ENCODE assay signal across 8 cellular contexts in the genomic region with DNA sequence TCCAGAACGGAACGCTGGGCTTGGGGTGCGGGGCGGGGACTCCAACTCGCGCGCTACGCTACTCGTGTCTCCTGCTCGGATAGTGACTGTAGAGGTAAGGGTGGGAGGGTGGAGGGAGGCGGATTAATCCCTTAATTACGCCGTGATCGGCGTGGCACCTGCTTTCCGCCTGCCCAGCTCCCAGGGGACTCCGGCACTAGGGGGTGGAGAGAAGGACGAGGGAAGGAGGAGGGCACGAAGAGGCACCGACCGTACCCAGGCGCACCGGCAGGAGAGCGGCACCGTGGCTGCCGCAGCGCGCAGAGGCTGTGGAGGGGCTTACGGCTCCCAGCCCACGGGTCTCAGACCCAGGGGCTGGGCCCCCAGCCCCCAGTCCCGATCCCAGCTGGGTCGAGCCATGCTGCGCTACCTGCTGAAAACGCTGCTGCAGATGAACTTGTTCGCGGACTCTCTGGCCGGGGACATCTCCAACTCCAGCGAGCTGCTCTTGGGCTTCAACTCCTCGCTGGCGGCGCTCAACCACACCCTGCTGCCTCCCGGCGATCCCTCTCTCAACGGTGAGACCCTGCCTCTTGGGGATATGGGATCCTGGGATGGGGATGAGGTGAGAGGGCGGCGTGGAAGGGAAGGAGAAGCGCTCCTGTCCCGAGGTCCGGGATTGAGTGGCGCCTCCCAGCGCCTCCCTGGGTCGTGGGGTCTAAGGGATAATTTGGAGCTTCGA. TPM values are rescaled to one million over a fixed set of nuclear protein-coding genes. Genes with fewer than 3 reads are reported as not detected.
DNase-seq lines count a peak whose midpoint lies in the region; ATAC-seq, FAIRE-seq and TF ChIP-seq lines count a peak whose summit lies in the region.

A gene with protein sequence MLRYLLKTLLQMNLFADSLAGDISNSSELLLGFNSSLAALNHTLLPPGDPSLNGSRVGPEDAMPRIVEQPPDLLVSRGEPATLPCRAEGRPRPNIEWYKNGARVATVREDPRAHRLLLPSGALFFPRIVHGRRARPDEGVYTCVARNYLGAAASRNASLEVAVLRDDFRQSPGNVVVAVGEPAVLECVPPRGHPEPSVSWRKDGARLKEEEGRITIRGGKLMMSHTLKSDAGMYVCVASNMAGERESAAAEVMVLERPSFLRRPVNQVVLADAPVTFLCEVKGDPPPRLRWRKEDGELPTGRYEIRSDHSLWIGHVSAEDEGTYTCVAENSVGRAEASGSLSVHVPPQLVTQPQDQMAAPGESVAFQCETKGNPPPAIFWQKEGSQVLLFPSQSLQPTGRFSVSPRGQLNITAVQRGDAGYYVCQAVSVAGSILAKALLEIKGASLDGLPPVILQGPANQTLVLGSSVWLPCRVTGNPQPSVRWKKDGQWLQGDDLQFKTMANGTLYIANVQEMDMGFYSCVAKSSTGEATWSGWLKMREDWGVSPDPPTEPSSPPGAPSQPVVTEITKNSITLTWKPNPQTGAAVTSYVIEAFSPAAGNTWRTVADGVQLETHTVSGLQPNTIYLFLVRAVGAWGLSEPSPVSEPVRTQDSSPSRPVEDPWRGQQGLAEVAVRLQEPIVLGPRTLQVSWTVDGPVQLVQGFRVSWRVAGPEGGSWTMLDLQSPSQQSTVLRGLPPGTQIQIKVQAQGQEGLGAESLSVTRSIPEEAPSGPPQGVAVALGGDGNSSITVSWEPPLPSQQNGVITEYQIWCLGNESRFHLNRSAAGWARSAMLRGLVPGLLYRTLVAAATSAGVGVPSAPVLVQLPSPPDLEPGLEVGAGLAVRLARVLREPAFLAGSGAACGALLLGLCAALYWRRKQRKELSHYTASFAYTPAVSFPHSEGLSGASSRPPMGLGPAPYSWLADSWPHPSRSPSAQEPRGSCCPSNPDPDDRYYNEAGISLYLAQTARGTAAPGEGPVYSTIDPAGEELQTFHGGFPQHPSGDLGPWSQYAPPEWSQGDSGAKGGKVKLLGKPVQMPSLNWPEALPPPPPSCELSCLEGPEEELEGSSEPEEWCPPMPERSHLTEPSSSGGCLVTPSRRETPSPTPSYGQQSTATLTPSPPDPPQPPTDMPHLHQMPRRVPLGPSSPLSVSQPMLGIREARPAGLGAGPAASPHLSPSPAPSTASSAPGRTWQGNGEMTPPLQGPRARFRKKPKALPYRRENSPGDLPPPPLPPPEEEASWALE (N-terminal part only) (plus strand): TSS at position 252 of the 721 bp plus-strand sequence. CDS start 146 bp downstream, at position 398.

- peaks cover 0 to 14% of the 10 kb centered on the region in 2 donors for H3K36me3 Mint-ChIP-seq in activated naive CD4-positive, alpha-beta T cell treated with anti-CD3 and anti-CD28 coated beads, Interleukin-2, amount 50 U/mL, for 72 hours
- peaks cover 3% of the 10 kb centered on the region for H3K36me3 Mint-ChIP-seq in type B pancreatic cell

- no peaks in the 10 kb centered on the region for H3K36me3 ChIP-seq in HepG2 (replicated peaks in 1 of 2; ENCODE audit: control insufficient read depth in 1 of 2, insufficient read depth in 2 of 2, low read length in 2 of 2)

- H3K27ac ChIP-seq in HepG2 (ENCODE audit: extremely low read length, insufficient read depth, low read length) = no peak within 1 kb of the TSS

- no peaks in the 10 kb centered on the region for H4K20me1 ChIP-seq in HepG2 (ENCODE audit: insufficient read depth, low read length)

- no peak within 1 kb of the TSS for H3K27ac Mint-ChIP-seq in activated naive CD4-positive, alpha-beta T cell treated with anti-CD3 and anti-CD28 coated beads, Interleukin-2, amount 50 U/mL, for 72 hours
- no peak within 1 kb of the TSS for H3K27ac Mint-ChIP-seq in type B pancreatic cell

- no peak for FAIRE-seq in HepG2 (lab: Jason Lieb, UNC)

- WGBS in HepG2 (ENCODE audit: low lambda C conversion rate) = 39% methylated on average over 34 of the region's 53 CpGs

- POLR2A ChIA-PET in HepG2 (lab: Yijun Ruan, JAX) = no interaction called here

- TF ChIP-seq CTCF in HepG2 (CRISPR knock-in tag; IDR thresholded peaks at IDR 0.05) (no peak), type B pancreatic cell (conservative IDR thresholded peaks at IDR 0.05) (no peak)

- in situ Hi-C loops in HepG2 (cut with HindIII; ENCODE audit: extremely low pct_ligation_motif_present, low pct_unique_long_range_greater_than_20kb) = loop anchor here (10.0 kb wide), 3 partner anchors 191 to 461 kb away; a partner anchor contains a TSS

- no peaks in the 10 kb centered on the region for H3K9me3 ChIP-seq in HepG2 (ENCODE audit: low read length)

- H3K4me3 ChIP-seq in HepG2 (replicated peaks in 1 of 3; ENCODE audit: insufficient read depth in 1 of 3, low read depth in 2 of 3, low read length in 3 of 3) = peak within 1 kb of the TSS in 2 of 3 experiments; percentile 33 to 66; a peak in 2 of 6 replicates

- peaks cover 34% of the 10 kb centered on the region for H3K4me1 ChIP-seq in HepG2 (ENCODE audit: insufficient read depth, low read length)

- CTCF ChIA-PET in HepG2 (lab: Yijun Ruan, JAX; ENCODE audit: low intra/inter-chr PET ratio, low total read pairs) = interaction anchor here (1.8 to 2.7 kb wide), 3 partner anchors 28 to 221 kb away, joined by 10 to 18 read pairs (median 12); no protein-coding TSS in a partner anchor

- H3K27me3 ChIP-seq in HepG2 (ENCODE audit: control insufficient read depth in 1 of 2, insufficient read depth in 2 of 2, low read length in 2 of 2) = peaks cover 18 to 79% of the 10 kb centered on the region in 2 experiments; a peak in 4 of 5 replicates

- H3K4me2 ChIP-seq in HepG2 (ENCODE audit: low read depth, low read length) = peak within 1 kb of the TSS; percentile 59

- no peaks in the 10 kb centered on the region for H3K9me3 Mint-ChIP-seq in activated naive CD4-positive, alpha-beta T cell treated with anti-CD3 and anti-CD28 coated beads, Interleukin-2, amount 50 U/mL, for 72 hours
- H3K9me3 Mint-ChIP-seq in type B pancreatic cell = no peaks in the 10 kb centered on the region

- TF ChIP-seq RAD21 in HepG2 (CRISPR knock-in tag; IDR thresholded peaks at IDR 0.05) = no peak

- no peak for TF ChIP-seq POLR2A in HepG2 (IDR thresholded peaks at IDR 0.05; ENCODE audit: insufficient read depth in 1 of 2, low read depth in 2 of 2, low read length in 2 of 2)

- H3K4me1 Mint-ChIP-seq in type B pancreatic cell (ENCODE audit: unreplicated experiment) = peaks cover 24% of the 10 kb centered on the region

- DNase-seq in activated naive CD4-positive, alpha-beta T cell treated with anti-CD3 and anti-CD28 coated beads, Interleukin-2, amount 50 U/mL, for 72 hours (ENCODE audit: low spot score in 2 of 2) = peak in 1 of 2 donors; percentile 40
- no peak for DNase-seq in activated naive CD4-positive, alpha-beta T cell treated with Interleukin-2 at 50 U/mL for 16 hours
- DNase-seq in astrocyte of the hippocampus (ENCODE audit: low read depth, low spot score) (peak; percentile 39), HepG2 (ENCODE audit: low spot score) (no peak), type B pancreatic cell (ENCODE audit: extremely low spot score, unreplicated experiment) (peak; percentile 63), DMS79 treated with DMSO at 0.1 percent for 48 hours (lab: John Stamatoyannopoulos, UW) (no peak)

- H3K79me2 ChIP-seq in HepG2 (ENCODE audit: insufficient read depth, low read length) = no peaks in the 10 kb centered on the region

- peaks cover 99% of the 10 kb centered on the region for H3K27me3 Mint-ChIP-seq in type B pancreatic cell

- BruUV-seq in HepG2 (replicated peaks; lab: Mats Ljungman, UMichigan) = no TSS peak

- TF ChIP-seq EP300 in HepG2 (IDR thresholded peaks at IDR 0.05; ENCODE audit: low read depth in 2 of 2, low read length in 2 of 2) (no peak), HepG2 (CRISPR knock-in tag; IDR thresholded peaks at IDR 0.05; ENCODE audit: borderline replicate concordance) (no peak)

- no peak within 1 kb of the TSS for H2AFZ ChIP-seq in HepG2 (ENCODE audit: low read length)

- no peak for ATAC-seq in activated naive CD4-positive, alpha-beta T cell treated with anti-CD3 and anti-CD28 coated beads, Interleukin-2, amount 50 U/mL, for 72 hours
- ATAC-seq in HepG2 = no peak
- ATAC-seq in HG03354 (IDR thresholded peaks at IDR 0.05; ENCODE audit: poor library complexity, severe bottlenecking, unreplicated experiment) = no peak
- ATAC-seq in GM21737 (IDR thresholded peaks at IDR 0.05; ENCODE audit: unreplicated experiment) = no peak

- H3K4me3 Mint-ChIP-seq in type B pancreatic cell = peak within 1 kb of the TSS; percentile 76

- intact Hi-C loops in HepG2 (cut with micrococcal nuclease; ENCODE audit: unreplicated experiment) = no loop called here

- 0 out of 2 replicates have a peak within 1 kb of the TSS, but pooled peaks have one; percentile 23 for H3K9ac ChIP-seq in HepG2 (ENCODE audit: insufficient read depth, low read depth, low read length)

TF ChIP-seq in HepG2, 621 proteins besides CTCF, POLR2A, EP300 and RAD21 (continues in another document):
- TF ChIP-seq SMAD3 (CRISPR knock-in tag; IDR thresholded peaks at IDR 0.05) (no peak), SNAPC2 (CRISPR knock-in tag; IDR thresholded peaks at IDR 0.05) (no peak)

RNA-seq across cellular contexts. Expression of the gene that starts here (rescaled TPM):
- total RNA-seq in activated naive CD4-positive, alpha-beta T cell treated with anti-CD3 and anti-CD28 coated beads, Interleukin-2, amount 50 U/mL, for 72 hours = 10 to 100 TPM; 18.0 to 24.4 TPM
- total RNA-seq in HepG2 (2016; rRNA removed; fragmentation: Illumina TruSeq; extraction: Trizol) (0.07 TPM in 1 of 2 replicates, not detected in the other), type B pancreatic cell (ENCODE audit: low replicate concordance) (5.5 and 27.4 TPM in 2 replicates)
- not detected in 2 replicates for total RNA-seq in HepG2 (2016; cell fraction: cytosol; rRNA removed; fragmentation: Illumina TruSeq; extraction: Trizol; ENCODE audit: low read depth)
- total RNA-seq in HepG2 (2016; cell fraction: insoluble cytoplasmic fraction; rRNA removed; fragmentation: Illumina TruSeq; extraction: Trizol) = 0.28 TPM in 1 of 2 replicates, not detected in the other
- 0.24 and 0.25 TPM in 2 replicates for total RNA-seq in HepG2 (2016; cell fraction: membrane; rRNA removed; fragmentation: Illumina TruSeq; extraction: Trizol)
- 0.44 and 0.96 TPM in 2 replicates for total RNA-seq in HepG2 (2016; cell fraction: nucleus; rRNA removed; fragmentation: Illumina TruSeq; extraction: Trizol)
- 2.2 and 2.4 TPM in 2 replicates for polyA plus RNA-seq in HepG2 (2011; rRNA removed)
- 0.49 and 2.1 TPM in 2 replicates for polyA plus RNA-seq in HepG2 (2011; cell fraction: cytosol; rRNA removed)
- 10.4 and 24.0 TPM in 2 replicates for polyA plus RNA-seq in HepG2 (2011; cell fraction: nucleus; rRNA removed)
- polyA plus RNA-seq in HepG2 (2012) = 2.3 and 3.0 TPM in 2 replicates
- 0.10 and 0.23 TPM in 2 replicates for polyA plus RNA-seq in HepG2 (2016; cell fraction: cytosol; fragmentation: Illumina TruSeq; extraction: Trizol; ENCODE audit: low read depth)
- polyA plus RNA-seq in HepG2 (2016; cell fraction: insoluble cytoplasmic fraction; fragmentation: Illumina TruSeq; extraction: Trizol; ENCODE audit: low read depth) = 0.28 TPM in 1 of 2 replicates, not detected in the other
- 0.50 TPM in 1 of 2 replicates, not detected in the other for polyA plus RNA-seq in HepG2 (2016; cell fraction: membrane; fragmentation: Illumina TruSeq; extraction: Trizol; ENCODE audit: low read depth)
- polyA plus RNA-seq in HepG2 (2016; cell fraction: nucleus; fragmentation: Illumina TruSeq; extraction: Trizol; ENCODE audit: insufficient read depth, low read depth) = 0.48 and 0.88 TPM in 2 replicates
- 1.2 TPM in 1 of 2 replicates, not detected in the other for polyA minus RNA-seq in HepG2 (2011; rRNA and poly(A)+ RNA removed; ENCODE audit: low replicate concordance)
- polyA minus RNA-seq in HepG2 (2011; cell fraction: cytosol; rRNA and poly(A)+ RNA removed) = not detected in 2 replicates
- polyA minus RNA-seq in HepG2 (2011; cell fraction: nucleus; rRNA and poly(A)+ RNA removed) = 1.2 and 1.7 TPM in 2 replicates

Comparison
In these comparisons a context has a peak if more than half of its experiments do, and no peak if none do; other contexts are left out.
1. DNase-seq: peak in astrocyte of the hippocampus (single experiment) and type B pancreatic cell (single experiment); none in activated naive CD4-positive, alpha-beta T cell treated with Interleukin-2 at 50 U/mL for 16 hours (single experiment), HepG2 (single experiment) and DMS79 treated with DMSO at 0.1 percent for 48 hours (single experiment).